1 cellular context compared by ENCODE assay signal in the genomic region with DNA sequence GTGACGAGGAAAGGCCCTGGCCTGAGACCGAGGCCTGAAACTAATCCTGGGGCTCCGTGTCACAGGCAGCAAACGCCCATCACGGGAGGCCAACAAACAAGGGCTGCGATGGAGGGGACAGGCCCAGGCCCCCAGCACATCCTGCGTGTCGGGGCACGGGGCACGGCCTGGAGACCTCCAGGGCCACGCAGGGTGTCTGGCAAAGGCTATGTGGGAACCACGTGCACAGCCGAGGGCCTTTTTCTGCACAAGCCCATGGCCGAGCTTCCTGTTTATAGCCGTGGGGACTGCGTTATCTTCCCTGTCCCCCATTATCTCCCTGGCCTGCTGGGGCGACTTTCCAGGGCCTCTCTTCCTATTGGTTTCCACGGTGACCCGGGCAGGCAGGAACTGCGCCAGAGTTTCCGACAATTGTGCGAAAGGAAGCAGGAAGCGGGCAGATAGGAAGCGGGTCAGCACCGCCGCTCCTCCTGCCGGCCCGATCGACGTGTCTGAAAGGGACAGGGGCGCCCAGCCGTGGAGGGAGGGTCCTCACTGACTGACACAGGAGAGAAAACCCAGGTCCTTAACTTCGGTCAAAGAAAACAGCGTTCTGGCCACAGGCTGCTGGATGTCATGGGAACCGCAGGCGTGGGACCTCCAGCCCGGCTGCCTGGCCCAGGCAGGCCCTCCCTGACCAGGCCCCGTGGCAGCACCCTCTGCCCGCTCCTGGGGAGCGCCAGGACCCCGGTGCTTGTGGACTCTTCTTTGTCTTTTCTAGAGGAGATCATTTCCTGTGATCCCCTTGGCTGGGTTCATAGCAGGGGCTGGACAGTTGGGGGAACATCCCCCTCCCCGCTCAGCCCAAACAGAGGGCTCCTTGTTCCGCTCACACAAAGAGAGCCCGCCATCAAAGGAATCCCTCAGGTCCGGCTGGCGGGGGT.
TF ChIP-seq lines count a peak whose summit lies in the region.

No MANE protein-coding gene starts in this region.

TF ChIP-seq in K562, 482 proteins besides CTCF, POLR2A, EP300 and RAD21 (continued from another document and continues in another):
- TF ChIP-seq, protein P1, sequence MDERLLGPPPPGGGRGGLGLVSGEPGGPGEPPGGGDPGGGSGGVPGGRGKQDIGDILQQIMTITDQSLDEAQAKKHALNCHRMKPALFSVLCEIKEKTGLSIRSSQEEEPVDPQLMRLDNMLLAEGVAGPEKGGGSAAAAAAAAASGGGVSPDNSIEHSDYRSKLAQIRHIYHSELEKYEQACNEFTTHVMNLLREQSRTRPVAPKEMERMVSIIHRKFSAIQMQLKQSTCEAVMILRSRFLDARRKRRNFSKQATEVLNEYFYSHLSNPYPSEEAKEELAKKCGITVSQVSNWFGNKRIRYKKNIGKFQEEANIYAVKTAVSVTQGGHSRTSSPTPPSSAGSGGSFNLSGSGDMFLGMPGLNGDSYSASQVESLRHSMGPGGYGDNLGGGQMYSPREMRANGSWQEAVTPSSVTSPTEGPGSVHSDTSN (CRISPR knock-in tag; IDR thresholded peaks at IDR 0.05; ENCODE audit: low read depth): no peak
- TF ChIP-seq, protein P1 (tag; conservative IDR thresholded peaks at IDR 0.05; ENCODE audit: low read depth): no peak
- TF ChIP-seq, protein P2, sequence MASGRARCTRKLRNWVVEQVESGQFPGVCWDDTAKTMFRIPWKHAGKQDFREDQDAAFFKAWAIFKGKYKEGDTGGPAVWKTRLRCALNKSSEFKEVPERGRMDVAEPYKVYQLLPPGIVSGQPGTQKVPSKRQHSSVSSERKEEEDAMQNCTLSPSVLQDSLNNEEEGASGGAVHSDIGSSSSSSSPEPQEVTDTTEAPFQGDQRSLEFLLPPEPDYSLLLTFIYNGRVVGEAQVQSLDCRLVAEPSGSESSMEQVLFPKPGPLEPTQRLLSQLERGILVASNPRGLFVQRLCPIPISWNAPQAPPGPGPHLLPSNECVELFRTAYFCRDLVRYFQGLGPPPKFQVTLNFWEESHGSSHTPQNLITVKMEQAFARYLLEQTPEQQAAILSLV (tag; IDR thresholded peaks at IDR 0.05): no peak
- peak; percentile 37; the same call in 1 of the 2 replicates for TF ChIP-seq SP1 (CRISPR knock-in tag; IDR thresholded peaks at IDR 0.05)
- TF ChIP-seq NCOA4 (IDR thresholded peaks at IDR 0.05; ENCODE audit: partially characterized antibody): no peak
- TF ChIP-seq, protein P3, sequence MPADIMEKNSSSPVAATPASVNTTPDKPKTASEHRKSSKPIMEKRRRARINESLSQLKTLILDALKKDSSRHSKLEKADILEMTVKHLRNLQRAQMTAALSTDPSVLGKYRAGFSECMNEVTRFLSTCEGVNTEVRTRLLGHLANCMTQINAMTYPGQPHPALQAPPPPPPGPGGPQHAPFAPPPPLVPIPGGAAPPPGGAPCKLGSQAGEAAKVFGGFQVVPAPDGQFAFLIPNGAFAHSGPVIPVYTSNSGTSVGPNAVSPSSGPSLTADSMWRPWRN (IDR thresholded peaks at IDR 0.05; ENCODE audit: low read depth): no peak
- no peak for TF ChIP-seq SMAD3 (CRISPR knock-in tag; conservative IDR thresholded peaks at IDR 0.05)
- TF ChIP-seq, protein P4, sequence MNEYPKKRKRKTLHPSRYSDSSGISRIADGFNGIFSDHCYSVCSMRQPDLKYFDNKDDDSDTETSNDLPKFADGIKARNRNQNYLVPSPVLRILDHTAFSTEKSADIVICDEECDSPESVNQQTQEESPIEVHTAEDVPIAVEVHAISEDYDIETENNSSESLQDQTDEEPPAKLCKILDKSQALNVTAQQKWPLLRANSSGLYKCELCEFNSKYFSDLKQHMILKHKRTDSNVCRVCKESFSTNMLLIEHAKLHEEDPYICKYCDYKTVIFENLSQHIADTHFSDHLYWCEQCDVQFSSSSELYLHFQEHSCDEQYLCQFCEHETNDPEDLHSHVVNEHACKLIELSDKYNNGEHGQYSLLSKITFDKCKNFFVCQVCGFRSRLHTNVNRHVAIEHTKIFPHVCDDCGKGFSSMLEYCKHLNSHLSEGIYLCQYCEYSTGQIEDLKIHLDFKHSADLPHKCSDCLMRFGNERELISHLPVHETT (CRISPR knock-in tag; conservative IDR thresholded peaks at IDR 0.05 in 1 of 2, IDR thresholded peaks at IDR 0.05 in 1 of 2): peak in 1 of 2 experiments; percentile 72; a peak in 1 of 4 replicates
- no peak for TF ChIP-seq ZSCAN32 (CRISPR knock-in tag; IDR thresholded peaks at IDR 0.05)
- no peak for TF ChIP-seq ZNF507 (tag; conservative IDR thresholded peaks at IDR 0.05)
- TF ChIP-seq, protein P5, sequence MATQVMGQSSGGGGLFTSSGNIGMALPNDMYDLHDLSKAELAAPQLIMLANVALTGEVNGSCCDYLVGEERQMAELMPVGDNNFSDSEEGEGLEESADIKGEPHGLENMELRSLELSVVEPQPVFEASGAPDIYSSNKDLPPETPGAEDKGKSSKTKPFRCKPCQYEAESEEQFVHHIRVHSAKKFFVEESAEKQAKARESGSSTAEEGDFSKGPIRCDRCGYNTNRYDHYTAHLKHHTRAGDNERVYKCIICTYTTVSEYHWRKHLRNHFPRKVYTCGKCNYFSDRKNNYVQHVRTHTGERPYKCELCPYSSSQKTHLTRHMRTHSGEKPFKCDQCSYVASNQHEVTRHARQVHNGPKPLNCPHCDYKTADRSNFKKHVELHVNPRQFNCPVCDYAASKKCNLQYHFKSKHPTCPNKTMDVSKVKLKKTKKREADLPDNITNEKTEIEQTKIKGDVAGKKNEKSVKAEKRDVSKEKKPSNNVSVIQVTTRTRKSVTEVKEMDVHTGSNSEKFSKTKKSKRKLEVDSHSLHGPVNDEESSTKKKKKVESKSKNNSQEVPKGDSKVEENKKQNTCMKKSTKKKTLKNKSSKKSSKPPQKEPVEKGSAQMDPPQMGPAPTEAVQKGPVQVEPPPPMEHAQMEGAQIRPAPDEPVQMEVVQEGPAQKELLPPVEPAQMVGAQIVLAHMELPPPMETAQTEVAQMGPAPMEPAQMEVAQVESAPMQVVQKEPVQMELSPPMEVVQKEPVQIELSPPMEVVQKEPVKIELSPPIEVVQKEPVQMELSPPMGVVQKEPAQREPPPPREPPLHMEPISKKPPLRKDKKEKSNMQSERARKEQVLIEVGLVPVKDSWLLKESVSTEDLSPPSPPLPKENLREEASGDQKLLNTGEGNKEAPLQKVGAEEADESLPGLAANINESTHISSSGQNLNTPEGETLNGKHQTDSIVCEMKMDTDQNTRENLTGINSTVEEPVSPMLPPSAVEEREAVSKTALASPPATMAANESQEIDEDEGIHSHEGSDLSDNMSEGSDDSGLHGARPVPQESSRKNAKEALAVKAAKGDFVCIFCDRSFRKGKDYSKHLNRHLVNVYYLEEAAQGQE (CRISPR knock-in tag; IDR thresholded peaks at IDR 0.05; ENCODE audit: low read depth): no peak
- TF ChIP-seq, protein P6, sequence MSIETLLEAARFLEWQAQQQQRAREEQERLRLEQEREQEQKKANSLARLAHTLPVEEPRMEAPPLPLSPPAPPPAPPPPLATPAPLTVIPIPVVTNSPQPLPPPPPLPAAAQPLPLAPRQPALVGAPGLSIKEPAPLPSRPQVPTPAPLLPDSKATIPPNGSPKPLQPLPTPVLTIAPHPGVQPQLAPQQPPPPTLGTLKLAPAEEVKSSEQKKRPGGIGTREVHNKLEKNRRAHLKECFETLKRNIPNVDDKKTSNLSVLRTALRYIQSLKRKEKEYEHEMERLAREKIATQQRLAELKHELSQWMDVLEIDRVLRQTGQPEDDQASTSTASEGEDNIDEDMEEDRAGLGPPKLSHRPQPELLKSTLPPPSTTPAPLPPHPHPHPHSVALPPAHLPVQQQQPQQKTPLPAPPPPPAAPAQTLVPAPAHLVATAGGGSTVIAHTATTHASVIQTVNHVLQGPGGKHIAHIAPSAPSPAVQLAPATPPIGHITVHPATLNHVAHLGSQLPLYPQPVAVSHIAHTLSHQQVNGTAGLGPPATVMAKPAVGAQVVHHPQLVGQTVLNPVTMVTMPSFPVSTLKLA (conservative IDR thresholded peaks at IDR 0.05): peak; percentile 87 to 91
- no peak for TF ChIP-seq SAFB2 (IDR thresholded peaks at IDR 0.05; ENCODE audit: borderline replicate concordance, low read depth, low read length, severe bottlenecking)
- TF ChIP-seq, protein P7, sequence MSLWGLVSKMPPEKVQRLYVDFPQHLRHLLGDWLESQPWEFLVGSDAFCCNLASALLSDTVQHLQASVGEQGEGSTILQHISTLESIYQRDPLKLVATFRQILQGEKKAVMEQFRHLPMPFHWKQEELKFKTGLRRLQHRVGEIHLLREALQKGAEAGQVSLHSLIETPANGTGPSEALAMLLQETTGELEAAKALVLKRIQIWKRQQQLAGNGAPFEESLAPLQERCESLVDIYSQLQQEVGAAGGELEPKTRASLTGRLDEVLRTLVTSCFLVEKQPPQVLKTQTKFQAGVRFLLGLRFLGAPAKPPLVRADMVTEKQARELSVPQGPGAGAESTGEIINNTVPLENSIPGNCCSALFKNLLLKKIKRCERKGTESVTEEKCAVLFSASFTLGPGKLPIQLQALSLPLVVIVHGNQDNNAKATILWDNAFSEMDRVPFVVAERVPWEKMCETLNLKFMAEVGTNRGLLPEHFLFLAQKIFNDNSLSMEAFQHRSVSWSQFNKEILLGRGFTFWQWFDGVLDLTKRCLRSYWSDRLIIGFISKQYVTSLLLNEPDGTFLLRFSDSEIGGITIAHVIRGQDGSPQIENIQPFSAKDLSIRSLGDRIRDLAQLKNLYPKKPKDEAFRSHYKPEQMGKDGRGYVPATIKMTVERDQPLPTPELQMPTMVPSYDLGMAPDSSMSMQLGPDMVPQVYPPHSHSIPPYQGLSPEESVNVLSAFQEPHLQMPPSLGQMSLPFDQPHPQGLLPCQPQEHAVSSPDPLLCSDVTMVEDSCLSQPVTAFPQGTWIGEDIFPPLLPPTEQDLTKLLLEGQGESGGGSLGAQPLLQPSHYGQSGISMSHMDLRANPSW (CRISPR knock-in tag; IDR thresholded peaks at IDR 0.05): no peak
- no peak for TF ChIP-seq MTA3 (IDR thresholded peaks at IDR 0.05; ENCODE audit: borderline replicate concordance)
- TF ChIP-seq, protein P8, sequence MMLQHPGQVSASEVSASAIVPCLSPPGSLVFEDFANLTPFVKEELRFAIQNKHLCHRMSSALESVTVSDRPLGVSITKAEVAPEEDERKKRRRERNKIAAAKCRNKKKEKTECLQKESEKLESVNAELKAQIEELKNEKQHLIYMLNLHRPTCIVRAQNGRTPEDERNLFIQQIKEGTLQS (IDR thresholded peaks at IDR 0.05): no peak
- TF ChIP-seq, protein P8 (CRISPR knock-in tag; conservative IDR thresholded peaks at IDR 0.05): no peak
- TF ChIP-seq MAZ (CRISPR knock-in tag; conservative IDR thresholded peaks at IDR 0.05 in 1 of 2, IDR thresholded peaks at IDR 0.05 in 1 of 2): 0 out of 4 replicates have a peak, but pooled peaks have one; percentile 0 to 30
- no peak for TF ChIP-seq TEAD4 (IDR thresholded peaks at IDR 0.05; ENCODE audit: low read length)
- no peak for TF ChIP-seq TEAD4 (CRISPR knock-in tag; IDR thresholded peaks at IDR 0.05; ENCODE audit: borderline replicate concordance)
- TF ChIP-seq ARNT (IDR thresholded peaks at IDR 0.05): no peak
- TF ChIP-seq BCOR (IDR thresholded peaks at IDR 0.05): no peak
- no peak for TF ChIP-seq RAD51 (IDR thresholded peaks at IDR 0.05; ENCODE audit: borderline replicate concordance, low read depth)
- TF ChIP-seq, protein P9, sequence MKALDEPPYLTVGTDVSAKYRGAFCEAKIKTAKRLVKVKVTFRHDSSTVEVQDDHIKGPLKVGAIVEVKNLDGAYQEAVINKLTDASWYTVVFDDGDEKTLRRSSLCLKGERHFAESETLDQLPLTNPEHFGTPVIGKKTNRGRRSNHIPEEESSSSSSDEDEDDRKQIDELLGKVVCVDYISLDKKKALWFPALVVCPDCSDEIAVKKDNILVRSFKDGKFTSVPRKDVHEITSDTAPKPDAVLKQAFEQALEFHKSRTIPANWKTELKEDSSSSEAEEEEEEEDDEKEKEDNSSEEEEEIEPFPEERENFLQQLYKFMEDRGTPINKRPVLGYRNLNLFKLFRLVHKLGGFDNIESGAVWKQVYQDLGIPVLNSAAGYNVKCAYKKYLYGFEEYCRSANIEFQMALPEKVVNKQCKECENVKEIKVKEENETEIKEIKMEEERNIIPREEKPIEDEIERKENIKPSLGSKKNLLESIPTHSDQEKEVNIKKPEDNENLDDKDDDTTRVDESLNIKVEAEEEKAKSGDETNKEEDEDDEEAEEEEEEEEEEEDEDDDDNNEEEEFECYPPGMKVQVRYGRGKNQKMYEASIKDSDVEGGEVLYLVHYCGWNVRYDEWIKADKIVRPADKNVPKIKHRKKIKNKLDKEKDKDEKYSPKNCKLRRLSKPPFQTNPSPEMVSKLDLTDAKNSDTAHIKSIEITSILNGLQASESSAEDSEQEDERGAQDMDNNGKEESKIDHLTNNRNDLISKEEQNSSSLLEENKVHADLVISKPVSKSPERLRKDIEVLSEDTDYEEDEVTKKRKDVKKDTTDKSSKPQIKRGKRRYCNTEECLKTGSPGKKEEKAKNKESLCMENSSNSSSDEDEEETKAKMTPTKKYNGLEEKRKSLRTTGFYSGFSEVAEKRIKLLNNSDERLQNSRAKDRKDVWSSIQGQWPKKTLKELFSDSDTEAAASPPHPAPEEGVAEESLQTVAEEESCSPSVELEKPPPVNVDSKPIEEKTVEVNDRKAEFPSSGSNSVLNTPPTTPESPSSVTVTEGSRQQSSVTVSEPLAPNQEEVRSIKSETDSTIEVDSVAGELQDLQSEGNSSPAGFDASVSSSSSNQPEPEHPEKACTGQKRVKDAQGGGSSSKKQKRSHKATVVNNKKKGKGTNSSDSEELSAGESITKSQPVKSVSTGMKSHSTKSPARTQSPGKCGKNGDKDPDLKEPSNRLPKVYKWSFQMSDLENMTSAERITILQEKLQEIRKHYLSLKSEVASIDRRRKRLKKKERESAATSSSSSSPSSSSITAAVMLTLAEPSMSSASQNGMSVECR (CRISPR knock-in tag; IDR thresholded peaks at IDR 0.05): 0 out of 2 replicates have a peak, but pooled peaks have one; percentile 31
- TF ChIP-seq KHSRP (IDR thresholded peaks at IDR 0.05): no peak
- TF ChIP-seq ZNF311 (CRISPR knock-in tag; IDR thresholded peaks at IDR 0.05): no peak
- TF ChIP-seq ETS2 (tag; IDR thresholded peaks at IDR 0.05; ENCODE audit: borderline replicate concordance, poor library complexity, severe bottlenecking): no peak
- TF ChIP-seq, protein P10, sequence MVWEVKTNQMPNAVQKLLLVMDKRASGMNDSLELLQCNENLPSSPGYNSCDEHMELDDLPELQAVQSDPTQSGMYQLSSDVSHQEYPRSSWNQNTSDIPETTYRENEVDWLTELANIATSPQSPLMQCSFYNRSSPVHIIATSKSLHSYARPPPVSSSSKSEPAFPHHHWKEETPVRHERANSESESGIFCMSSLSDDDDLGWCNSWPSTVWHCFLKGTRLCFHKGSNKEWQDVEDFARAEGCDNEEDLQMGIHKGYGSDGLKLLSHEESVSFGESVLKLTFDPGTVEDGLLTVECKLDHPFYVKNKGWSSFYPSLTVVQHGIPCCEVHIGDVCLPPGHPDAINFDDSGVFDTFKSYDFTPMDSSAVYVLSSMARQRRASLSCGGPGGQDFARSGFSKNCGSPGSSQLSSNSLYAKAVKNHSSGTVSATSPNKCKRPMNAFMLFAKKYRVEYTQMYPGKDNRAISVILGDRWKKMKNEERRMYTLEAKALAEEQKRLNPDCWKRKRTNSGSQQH (CRISPR knock-in tag; IDR thresholded peaks at IDR 0.05): no peak
- no peak for TF ChIP-seq HLTF (IDR thresholded peaks at IDR 0.05)
- no peak for TF ChIP-seq SMARCB1 (IDR thresholded peaks at IDR 0.05; ENCODE audit: insufficient read length, low read depth)
- no peak for TF ChIP-seq POLR2H (tag; IDR thresholded peaks at IDR 0.05; ENCODE audit: low read depth)
- TF ChIP-seq RB1 (IDR thresholded peaks at IDR 0.05; ENCODE audit: low read depth): no peak
